30 cellular contexts compared by ENCODE assay signal in the genomic region with DNA sequence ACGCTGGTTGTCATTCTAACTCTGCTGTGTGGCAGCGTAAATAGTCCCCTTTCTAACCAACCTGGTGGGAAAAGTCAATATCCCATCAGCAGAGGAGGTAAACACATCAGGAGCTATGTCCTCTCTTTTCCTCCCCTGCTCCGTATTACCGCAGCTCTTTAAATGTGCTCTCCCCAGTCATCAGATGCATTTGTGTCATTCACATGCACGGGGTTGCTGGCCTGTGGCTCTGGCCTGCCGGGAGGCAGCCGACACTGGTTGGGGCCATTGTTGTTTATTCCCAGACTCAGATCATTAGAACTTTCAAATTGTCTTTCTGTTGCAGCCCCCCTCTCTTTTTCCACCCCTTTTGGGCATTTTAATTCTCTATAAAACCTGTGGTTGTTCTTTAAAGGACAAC. TPM values are rescaled to one million over a fixed set of nuclear protein-coding genes. Genes with fewer than 3 reads are reported as not detected.
"Had no signal": no experiment of that assay in that cellular context is flagged by ENCODE, and none has a peak within 500 bp of the region (broad histone marks: within the 10 kb centered on the region; RNA-seq: fewer than 3 reads in every experiment).

No MANE protein-coding gene starts in this region.

- H3K9me3 ChIP-seq: left lung, lower lobe of right lung, ovary, right atrium auricular region, right lobe of liver, suprapubic skin, thoracic aorta, tibial artery, upper lobe of right lung had no signal

- H3K4me3 Mint-ChIP-seq: naive thymus-derived CD8-positive, alpha-beta T cell; nephron; neural crest cell; stimulated activated effector memory CD8-positive, alpha-beta T cell treated with anti-CD3 and anti-CD28 coated beads, Interleukin-12 subunit alpha, Interleukin-12 subunit beta, amount 100 ng/mL, for 72 hours; stimulated activated naive CD8-positive, alpha-beta T cell treated with anti-CD3 and anti-CD28 coated beads, Interleukin-15, Interleukin-2, amounts not matched to agents 100 ng/mL and 50 ng/mL, for 24 hours had no signal

- H3K4me2 ChIP-seq: hepatocyte, smooth muscle cell had no signal

- H3K4me1 Mint-ChIP-seq: naive thymus-derived CD8-positive, alpha-beta T cell; stimulated activated effector memory CD8-positive, alpha-beta T cell treated with anti-CD3 and anti-CD28 coated beads, Interleukin-12 subunit alpha, Interleukin-12 subunit beta, amount 100 ng/mL, for 72 hours had no signal

- H2AFZ ChIP-seq: hepatocyte had no signal

- ATAC-seq: left colon; left lung; lower lobe of right lung; naive thymus-derived CD8-positive, alpha-beta T cell; right lobe of liver; stimulated activated effector memory CD8-positive, alpha-beta T cell treated with anti-CD3 and anti-CD28 coated beads, Interleukin-12 subunit alpha, Interleukin-12 subunit beta, amount 100 ng/mL, for 72 hours; upper lobe of right lung had no signal

- H3K27me3 ChIP-seq: hepatocyte, left lung, ovary, right atrium auricular region, right lobe of liver, suprapubic skin, tibial artery, upper lobe of right lung had no signal

- H3K9me3 Mint-ChIP-seq: nephron; neural crest cell; stimulated activated effector memory CD8-positive, alpha-beta T cell treated with anti-CD3 and anti-CD28 coated beads, Interleukin-12 subunit alpha, Interleukin-12 subunit beta, amount 100 ng/mL, for 72 hours; stimulated activated naive CD8-positive, alpha-beta T cell treated with anti-CD3 and anti-CD28 coated beads, Interleukin-15, Interleukin-2, amounts not matched to agents 100 ng/mL and 50 ng/mL, for 24 hours had no signal

- H3K4me1 ChIP-seq: left lung, lower lobe of right lung, right atrium auricular region, right lobe of liver, suprapubic skin, tibial artery, upper lobe of right lung had no signal

- DNase-seq: left colon; left lung; lower lobe of right lung; mammary epithelial cell; mesenchymal stem cell; naive thymus-derived CD8-positive, alpha-beta T cell; ovary; right lobe of liver; stimulated activated CD4-positive, alpha-beta T cell treated with anti-CD3 and anti-CD28 coated beads, Interleukin-2, amount 100 ng/mL, for 24 hours; stimulated activated CD4-positive, alpha-beta T cell treated with anti-CD3 and anti-CD28 coated beads, Interleukin-4, amount 100 ng/mL, for 1 hour; stimulated activated naive CD4-positive, alpha-beta T cell; tibial artery; trophoblast cell; upper lobe of right lung had no signal

- H3K27me3 Mint-ChIP-seq: naive thymus-derived CD8-positive, alpha-beta T cell; stimulated activated naive CD8-positive, alpha-beta T cell treated with anti-CD3 and anti-CD28 coated beads, Interleukin-15, Interleukin-2, amounts not matched to agents 100 ng/mL and 50 ng/mL, for 24 hours had no signal

- H3K4me3 ChIP-seq: hepatocyte, left lung, lower lobe of right lung, ovary, right atrium auricular region, right lobe of liver, smooth muscle cell, suprapubic skin, thoracic aorta, tibial artery, upper lobe of right lung had no signal

- H3K27ac Mint-ChIP-seq: nephron; stimulated activated effector memory CD8-positive, alpha-beta T cell treated with anti-CD3 and anti-CD28 coated beads, Interleukin-12 subunit alpha, Interleukin-12 subunit beta, amount 100 ng/mL, for 72 hours; stimulated activated naive CD8-positive, alpha-beta T cell treated with anti-CD3 and anti-CD28 coated beads, Interleukin-15, Interleukin-2, amounts not matched to agents 100 ng/mL and 50 ng/mL, for 24 hours had no signal

- H3K36me3 ChIP-seq: lower lobe of right lung, ovary, right atrium auricular region, right lobe of liver, suprapubic skin, thoracic aorta, upper lobe of right lung had no signal

- H3K27ac ChIP-seq: hepatocyte, left lung, lower lobe of right lung, ovary, right atrium auricular region, right lobe of liver, suprapubic skin, thoracic aorta, tibial artery, upper lobe of right lung had no signal

RNA-seq across cellular contexts. Expression of a gene that starts 21.9 kb away (rescaled TPM):
- total RNA-seq: hepatocyte; liver; mammary epithelial cell; mucosa of gallbladder; naive thymus-derived CD8-positive, alpha-beta T cell; omental fat pad; pulmonary artery endothelial cell; renal cortical epithelial cell; right atrium auricular region; right lobe of liver; smooth muscle cell; subcutaneous adipose tissue; thoracic aorta; upper lobe of right lung had no signal
- polyA plus RNA-seq: keratinocyte; liver; mammary epithelial cell; naive thymus-derived CD8-positive, alpha-beta T cell; smooth muscle cell had no signal
